In genomic region chr3:31493187-31493586, GRCh38 we compare ENCODE assay signal across 24 cellular contexts. TPM values are rescaled to one million over a fixed set of nuclear protein-coding genes. Genes with fewer than 3 reads are reported as not detected.
DNase-seq lines count a peak whose midpoint lies in the region; ATAC-seq, FAIRE-seq and TF ChIP-seq lines count a peak whose summit lies in the region.
"Had no signal": no experiment of that assay in that cellular context is flagged by ENCODE, and none has a peak within 500 bp of the region (broad histone marks: within the 10 kb centered on the region; RNA-seq: fewer than 3 reads in every experiment).

No MANE protein-coding gene starts in this region.

- H3K36me3 Mint-ChIP-seq in activated naive CD4-positive, alpha-beta T cell treated with anti-CD3 and anti-CD28 coated beads, Interleukin-2, amount 50 U/mL, for 24 hours = peaks cover 8% of the 10 kb centered on the region

- H2AFZ ChIP-seq in hepatocyte = no peak overlapping the region

- H3K4me3 ChIP-seq in hepatocyte (no peak overlapping the region), mesendoderm (ENCODE audit: low read length) (no peak overlapping the region), small intestine (ENCODE audit: low read depth in 1 of 2, low read length in 2 of 2) (no peak overlapping the region), prostate gland (no peak overlapping the region)
- H3K4me3 ChIP-seq: A549 had no signal

- no peaks in the 10 kb centered on the region for H3K27me3 ChIP-seq in hepatocyte
- H3K27me3 ChIP-seq in mesendoderm (ENCODE audit: insufficient read depth, low read length, poor library complexity) = no peaks in the 10 kb centered on the region
- no peaks in the 10 kb centered on the region for H3K27me3 ChIP-seq in small intestine (ENCODE audit: control insufficient read depth in 2 of 2, insufficient read depth in 2 of 2, low read length in 2 of 2)
- no peaks in the 10 kb centered on the region for H3K27me3 ChIP-seq in prostate gland (replicated peaks; ENCODE audit: insufficient read depth)
- H3K27me3 ChIP-seq: BLaER1 treated with 17β-estradiol and CSF1 and Interleukin-3, amounts not matched to agents 10 nM and 100 nM had no signal

- H3K4me2 ChIP-seq in hepatocyte (no peak overlapping the region), mesendoderm (ENCODE audit: low read length) (no peak overlapping the region)
- H3K4me2 ChIP-seq: A549; BLaER1 treated with 17β-estradiol and CSF1 and Interleukin-3, amounts not matched to agents 10 nM and 100 nM had no signal

- H2AK5ac ChIP-seq in mesendoderm (ENCODE audit: low read length) = no peak overlapping the region

- H3K9ac ChIP-seq in mesendoderm (ENCODE audit: low read length) = no peak overlapping the region
- H3K9ac ChIP-seq: BLaER1 treated with 17β-estradiol and CSF1 and Interleukin-3, amounts not matched to agents 10 nM and 100 nM had no signal

- H4K20me1 ChIP-seq in hepatocyte (ENCODE audit: insufficient read depth, poor library complexity, severe bottlenecking) = no peaks in the 10 kb centered on the region
- H4K20me1 ChIP-seq: BLaER1 treated with 17β-estradiol and CSF1 and Interleukin-3, amounts not matched to agents 10 nM and 100 nM had no signal

- H3K27ac Mint-ChIP-seq in activated naive CD4-positive, alpha-beta T cell treated with anti-CD3 and anti-CD28 coated beads, Interleukin-2, amount 50 U/mL, for 24 hours = peak overlapping the region; percentile 23
- H3K27ac Mint-ChIP-seq: B cell; CD4-positive, alpha-beta T cell; CD8-positive, alpha-beta T cell had no signal

- no peaks in the 10 kb centered on the region for H3K4me1 ChIP-seq in hepatocyte (ENCODE audit: insufficient read depth)
- H3K4me1 ChIP-seq in mesendoderm (ENCODE audit: control insufficient read depth, low read depth, low read length) = no peaks in the 10 kb centered on the region
- H3K4me1 ChIP-seq in small intestine (ENCODE audit: control insufficient read depth in 2 of 2, insufficient read depth in 1 of 2, low read depth in 1 of 2, low read length in 1 of 2) = no peaks in the 10 kb centered on the region
- no peaks in the 10 kb centered on the region for H3K4me1 ChIP-seq in prostate gland (replicated peaks)
- H3K4me1 ChIP-seq: A549; BLaER1 treated with 17β-estradiol and CSF1 and Interleukin-3, amounts not matched to agents 10 nM and 100 nM had no signal

- no peak overlapping the region for H3K4me3 Mint-ChIP-seq in activated naive CD4-positive, alpha-beta T cell treated with anti-CD3 and anti-CD28 coated beads, Interleukin-2, amount 50 U/mL, for 24 hours
- H3K4me3 Mint-ChIP-seq: B cell; CD4-positive, alpha-beta T cell; CD8-positive, alpha-beta T cell had no signal

- H4K5ac ChIP-seq in mesendoderm (ENCODE audit: low read length) = no peak overlapping the region

- intact Hi-C loops in prostate gland (cut with DNase I) = no loop called here

- no peak overlapping the region for H2BK15ac ChIP-seq in mesendoderm (replicated peaks; ENCODE audit: low read depth)

- no peak overlapping the region for H2BK120ac ChIP-seq in mesendoderm (ENCODE audit: low read depth, low read length)

- H3K36me3 ChIP-seq in hepatocyte (replicated peaks; ENCODE audit: insufficient read depth, low read depth) = no peaks in the 10 kb centered on the region
- no peaks in the 10 kb centered on the region for H3K36me3 ChIP-seq in mesendoderm (ENCODE audit: control insufficient read depth, insufficient read depth, low read length)
- H3K36me3 ChIP-seq in small intestine (ENCODE audit: control insufficient read depth in 2 of 2, insufficient read depth in 2 of 2, low read length in 2 of 2) = no peaks in the 10 kb centered on the region
- no peaks in the 10 kb centered on the region for H3K36me3 ChIP-seq in prostate gland

- DNase-seq in activated naive CD4-positive, alpha-beta T cell treated with anti-CD3 and anti-CD28 coated beads, Interleukin-2, amount 50 U/mL, for 16 hours = no peak
- DNase-seq in hepatocyte (ENCODE audit: low spot score) (no peak), mesendoderm (no peak), small intestine (peak; percentile 46), prostate gland (ENCODE audit: low spot score) (no peak)
- DNase-seq in activated CD4-positive, alpha-beta T cell treated with anti-CD3 and anti-CD28 coated beads, Interleukin-2, amount 50 U/mL, for 4 hours = no peak
- DNase-seq: AML-193; Caco-2; Calu3; CD4-positive, alpha-beta T cell; CD8-positive, alpha-beta T cell; DMS79 treated with DMSO at 0.1 percent for 48 hours; GF-D8 had no signal

- H3K79me2 ChIP-seq in hepatocyte = no peaks in the 10 kb centered on the region
- H3K79me2 ChIP-seq in mesendoderm (ENCODE audit: control insufficient read depth, insufficient read depth, low read length) = no peaks in the 10 kb centered on the region

- H3K23ac ChIP-seq in mesendoderm (ENCODE audit: low read length) = no peak overlapping the region

- H3K79me1 ChIP-seq in mesendoderm (ENCODE audit: low read length) = no peaks in the 10 kb centered on the region

- H3K9me2 ChIP-seq in hepatocyte (replicated peaks; ENCODE audit: insufficient read depth) = no peaks in the 10 kb centered on the region

- no peak overlapping the region for H4K8ac ChIP-seq in mesendoderm (ENCODE audit: low read depth, low read length)

- ATAC-seq in HG03439 (IDR thresholded peaks at IDR 0.05; ENCODE audit: unreplicated experiment) = no peak
- ATAC-seq: A549; CD8-positive, alpha-beta T cell had no signal

- TF ChIP-seq CTCF in hepatocyte (IDR thresholded peaks at IDR 0.05; ENCODE audit: poor library complexity) (no peak), prostate gland (IDR thresholded peaks at IDR 0.05) (no peak)

- FAIRE-seq in small intestine (lab: Jason Lieb, UNC) = no peak
- FAIRE-seq: A549, D721Med, G401.6, GM12891, GM19239 had no signal

- no peaks in the 10 kb centered on the region for H3K27me3 Mint-ChIP-seq in activated naive CD4-positive, alpha-beta T cell treated with anti-CD3 and anti-CD28 coated beads, Interleukin-2, amount 50 U/mL, for 24 hours
- H3K27me3 Mint-ChIP-seq: B cell; CD4-positive, alpha-beta T cell had no signal

- H3K18ac ChIP-seq in mesendoderm (ENCODE audit: low read length) = peak overlapping the region; percentile 25

- peak overlapping the region; percentile 71 for H3K27ac ChIP-seq in hepatocyte
- no peak overlapping the region for H3K27ac ChIP-seq in mesendoderm (ENCODE audit: low read depth, low read length)
- H3K27ac ChIP-seq in small intestine (ENCODE audit: low read depth in 1 of 2, low read length in 1 of 2) = no peak overlapping the region
- H3K27ac ChIP-seq in prostate gland = no peak overlapping the region
- H3K27ac ChIP-seq: 22Rv1; A549; BLaER1 treated with 17β-estradiol and CSF1 and Interleukin-3, amounts not matched to agents 10 nM and 100 nM; C4-2B had no signal

- no peak overlapping the region for H2BK5ac ChIP-seq in mesendoderm (ENCODE audit: low read length)

- peaks cover 18% of the 10 kb centered on the region for H3K9me3 Mint-ChIP-seq in activated naive CD4-positive, alpha-beta T cell treated with anti-CD3 and anti-CD28 coated beads, Interleukin-2, amount 50 U/mL, for 24 hours

- H3K4me1 Mint-ChIP-seq in activated naive CD4-positive, alpha-beta T cell treated with anti-CD3 and anti-CD28 coated beads, Interleukin-2, amount 50 U/mL, for 24 hours = no peaks in the 10 kb centered on the region
- H3K4me1 Mint-ChIP-seq: B cell had no signal

- H3K56ac ChIP-seq in mesendoderm (ENCODE audit: low read length) = no peak overlapping the region

- no peak for TF ChIP-seq POLR2A in prostate gland (IDR thresholded peaks at IDR 0.05)

- H3K9me3 ChIP-seq in hepatocyte (ENCODE audit: low read depth) (no peaks in the 10 kb centered on the region), small intestine (ENCODE audit: control insufficient read depth, low read depth) (no peaks in the 10 kb centered on the region), prostate gland (no peaks in the 10 kb centered on the region)

- no peak overlapping the region for H3K4ac ChIP-seq in mesendoderm (ENCODE audit: low read depth, low read length)

RNA-seq across cellular contexts. Expression of gene STT3B, which starts 39.5 kb away (rescaled TPM):
- total RNA-seq in hepatocyte (213 and 253 TPM in 2 replicates), prostate gland (100 to 1,000 TPM; 106 to 132 TPM)
- polyA plus RNA-seq in hepatocyte (97.1 and 101 TPM in 2 replicates), small intestine (10 to 100 TPM; 22.2 to 72.6 (median 30.2) TPM)
- polyA plus RNA-seq in mesendoderm (2013, experiment 1 of 2) = 161 TPM
- polyA plus RNA-seq in mesendoderm (2013, experiment 2 of 2) = 153 TPM
